Comparison of ENCODE assay signal across 19 cellular contexts in genomic region chr6:131828080-131828479, GRCh38. TPM values are rescaled to one million over a fixed set of nuclear protein-coding genes. Genes with fewer than 3 reads are reported as not detected.
DNase-seq lines count a peak whose midpoint lies in the region; ATAC-seq, FAIRE-seq and TF ChIP-seq lines count a peak whose summit lies in the region.
"Had no signal": no experiment of that assay in that cellular context is flagged by ENCODE, and none has a peak within 500 bp of the region (broad histone marks: within the 10 kb centered on the region; RNA-seq: fewer than 3 reads in every experiment).

No MANE protein-coding gene starts in this region.

- TF ChIP-seq CTCF in bronchial epithelial cell (IDR thresholded peaks at IDR 0.05; ENCODE audit: insufficient read depth, low read length, severe bottlenecking) = no peak
- no peak for TF ChIP-seq CTCF in right lobe of liver (IDR thresholded peaks at IDR 0.05)
- TF ChIP-seq CTCF in ovary (IDR thresholded peaks at IDR 0.05) = no peak

- H3K36me3 ChIP-seq in bronchial epithelial cell (ENCODE audit: control insufficient read depth, insufficient read depth, low read length) (no peaks in the 10 kb centered on the region), right lobe of liver (no peaks in the 10 kb centered on the region), ovary (no peaks in the 10 kb centered on the region)

- H3K27me3 ChIP-seq in bronchial epithelial cell (ENCODE audit: control insufficient read depth, insufficient read depth, low read length) (no peaks in the 10 kb centered on the region), right lobe of liver (no peaks in the 10 kb centered on the region), ovary (no peaks in the 10 kb centered on the region)

- ATAC-seq in left ventricle myocardium superior (peak; percentile 33), right lobe of liver (peak; percentile 53 to 85 (median 66)), HG02970 (IDR thresholded peaks at IDR 0.05; ENCODE audit: low FRiP score, unreplicated experiment) (no peak)
- ATAC-seq: natural killer cell, SK-N-SH treated with all-trans-retinoic acid at 6 μM for 48 hours had no signal

- TF ChIP-seq EP300 in ovary (IDR thresholded peaks at IDR 0.05) = no peak

- TF ChIP-seq POLR2A in right lobe of liver (IDR thresholded peaks at IDR 0.05) (no peak), ovary (IDR thresholded peaks at IDR 0.05) (no peak)

- no peak for DNase-seq in left ventricle myocardium superior
- DNase-seq in cardiac septum (ENCODE audit: low spot score) = no peak
- no peak for DNase-seq in bronchial epithelial cell (ENCODE audit: low read depth)
- no peak for DNase-seq in right lobe of liver
- DNase-seq in nucleus accumbens (lab: John Stamatoyannopoulos, UW) = no peak
- no peak for DNase-seq in GDM1 (lab: John Stamatoyannopoulos, UW)
- DNase-seq in ovary = no peak
- DNase-seq: activated CD4-positive, alpha-beta T cell treated with anti-CD3 and anti-CD28 coated beads for 1 hour; anterior cingulate cortex; mammary epithelial cell; natural killer cell; NCI-H1048; NCI-H2081; NCI-H510A treated with DMSO at 0.1 percent for 48 hours; stimulated activated CD4-positive, alpha-beta T cell treated with anti-CD3 and anti-CD28 coated beads, Interleukin-15, amount 100 ng/mL, for 24 hours; stimulated activated naive CD4-positive, alpha-beta T cell had no signal

- FAIRE-seq in bronchial epithelial cell (lab: Jason Lieb, UNC) = peak; percentile 66
- FAIRE-seq: G401.6 had no signal

- intact Hi-C loops in left ventricle myocardium superior (cut with micrococcal nuclease) (no loop called here), cardiac septum (cut with DNase I) (no loop called here), right lobe of liver (cut with DNase I) (no loop called here), ovary (cut with DNase I) (no loop called here)

- 47% methylated on average over 7 of the region's 7 CpGs for WGBS in right lobe of liver (ENCODE audit: insufficient coverage, low coverage, low lambda C conversion rate, missing lambda C conversion rate)
- WGBS in ovary, 3 donors = 87 to 90% (median 90%) methylated on average over 7 of the region's 7 CpGs

- H3K27ac ChIP-seq in right lobe of liver (peak overlapping the region in 1 of 3 donors; percentile 44), ovary (peak overlapping the region in 1 of 2 donors; percentile 61)

- H3K9me3 ChIP-seq in right lobe of liver = no peaks in the 10 kb centered on the region
- no peaks in the 10 kb centered on the region for H3K9me3 ChIP-seq in ovary

- no peak overlapping the region for H3K4me3 ChIP-seq in bronchial epithelial cell (ENCODE audit: low read depth, low read length)
- H3K4me3 ChIP-seq in right lobe of liver = no peak overlapping the region
- H3K4me3 ChIP-seq in ovary = no peak overlapping the region

- H3K4me1 ChIP-seq in right lobe of liver (peaks cover 0 to 29% (median 0%) of the 10 kb centered on the region in 4 donors), ovary (ENCODE audit: insufficient read depth) (peaks cover 18% of the 10 kb centered on the region)

RNA-seq across cellular contexts. Expression of gene ENPP1, which starts 20.3 kb away (rescaled TPM):
- 1.4 TPM for total RNA-seq in left ventricle myocardium superior
- 3.3 TPM for total RNA-seq in cardiac septum
- under 0.01 and 0.26 TPM in 2 replicates for total RNA-seq in bronchial epithelial cell
- 10 to 100 TPM; 27.5 to 61.6 (median 45.6) TPM for total RNA-seq in right lobe of liver
- 10 to 100 TPM in 6 of 7 donors, 1 to 10 TPM in 1; 8.1 to 40.7 (median 23.0) TPM for total RNA-seq in ovary
- 10 to 100 TPM in 1 of 2 donors, 1 to 10 TPM in 1; 5.4 to 12.4 TPM for polyA plus RNA-seq in ovary
